ENCODE assay signal across 21 cellular contexts in the genomic region with DNA sequence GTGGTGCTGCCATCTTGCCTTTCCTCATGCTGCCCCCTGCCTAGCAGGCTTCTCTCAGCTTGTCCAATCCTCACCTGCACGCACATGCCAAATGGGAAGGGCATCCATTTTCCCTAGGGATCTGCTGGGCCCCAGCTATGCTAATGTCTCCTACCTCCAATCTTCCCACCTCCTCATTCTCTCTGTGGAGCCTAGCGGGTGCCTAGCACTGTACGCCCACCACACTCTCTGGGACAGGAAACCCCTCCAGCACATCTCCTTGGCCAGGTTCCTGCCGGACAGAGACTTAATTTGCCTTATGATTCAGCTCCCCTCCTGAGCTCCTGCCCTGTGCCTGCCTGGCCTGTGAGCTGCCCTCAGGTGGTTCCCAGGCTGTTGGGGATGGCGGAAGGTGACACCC.
"Had no signal": no experiment of that assay in that cellular context is flagged by ENCODE, and none has a peak within 500 bp of the region (broad histone marks: within the 10 kb centered on the region; RNA-seq: fewer than 3 reads in every experiment).

No MANE protein-coding gene starts in this region.

- H3K36me3 Mint-ChIP-seq: memory B cell, mesothelial cell of epicardium, type B pancreatic cell had no signal

- H3K27me3 ChIP-seq: hepatocyte, ovary, right atrium auricular region, sigmoid colon, suprapubic skin, thyroid gland, uterus had no signal

- DNase-seq: dermis blood vessel endothelial cell; endodermal cell; foreskin melanocyte; head of caudate nucleus; kidney; left cardiac atrium; left ventricle myocardium inferior; lower lobe of right lung; ovary; sigmoid colon; stimulated activated naive CD4-positive, alpha-beta T cell treated with Interleukin-2 at 50 U/mL for 16 hours; thyroid gland; uterus had no signal

- ATAC-seq: left cardiac atrium, lower lobe of right lung had no signal

- H3K27ac ChIP-seq: hepatocyte, left ventricle myocardium inferior, lower lobe of right lung, ovary, right atrium auricular region, sigmoid colon, suprapubic skin, thyroid gland, uterus had no signal

- H3K36me3 ChIP-seq: left ventricle myocardium inferior, lower lobe of right lung, ovary, right atrium auricular region, sigmoid colon, suprapubic skin, thyroid gland, uterus had no signal

- H3K9me3 Mint-ChIP-seq: endodermal cell, memory B cell, mesothelial cell of epicardium, nephron, type B pancreatic cell had no signal

- H3K4me3 Mint-ChIP-seq: endodermal cell, memory B cell, mesothelial cell of epicardium, nephron, type B pancreatic cell had no signal

- H3K4me1 ChIP-seq: left ventricle myocardium inferior, lower lobe of right lung, right atrium auricular region, sigmoid colon, suprapubic skin, thyroid gland, uterus had no signal

- H3K4me3 ChIP-seq: hepatocyte, left ventricle myocardium inferior, lower lobe of right lung, ovary, right atrium auricular region, sigmoid colon, skin epidermis, suprapubic skin, thyroid gland, uterus had no signal

- H3K9me3 ChIP-seq: left ventricle myocardium inferior, lower lobe of right lung, ovary, right atrium auricular region, sigmoid colon, suprapubic skin, thyroid gland, uterus had no signal

- H3K27me3 Mint-ChIP-seq: type B pancreatic cell had no signal

- H3K27ac Mint-ChIP-seq: endodermal cell, memory B cell, mesothelial cell of epicardium, nephron, type B pancreatic cell had no signal
